ENCODE assay signal across 23 cellular contexts in the genomic region with DNA sequence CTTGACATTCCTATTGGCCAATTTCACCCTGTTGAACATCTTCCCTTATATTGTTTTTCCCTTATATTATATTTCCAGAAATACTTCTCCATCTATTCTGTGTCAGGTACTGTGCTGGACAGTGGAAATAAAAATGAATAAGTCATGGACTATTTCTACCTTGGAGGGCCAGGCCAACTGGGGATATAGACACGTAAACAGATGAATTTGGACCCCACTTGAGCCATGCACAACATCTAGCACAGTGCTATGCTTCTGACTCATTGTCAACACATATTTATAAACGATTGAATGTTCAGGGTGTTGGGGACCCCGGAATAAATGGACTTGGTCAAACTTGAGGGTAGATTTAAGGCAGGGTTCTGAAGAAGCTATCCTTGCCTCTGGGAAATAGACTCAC.
"Had no signal": no experiment of that assay in that cellular context is flagged by ENCODE, and none has a peak within 500 bp of the region (broad histone marks: within the 10 kb centered on the region; RNA-seq: fewer than 3 reads in every experiment).

No MANE protein-coding gene starts in this region.

- H3K4me1 Mint-ChIP-seq: central memory CD8-positive, alpha-beta T cell; memory B cell; naive B cell; stimulated activated naive B cell treated with anti-CD40 and anti-IgM and Interleukin-4, amounts not matched to agents 10 μg/mL and 1 μg/mL and 100 μg/mL, for 72 hours had no signal

- H2AFZ ChIP-seq: parathyroid adenoma had no signal

- H3K79me2 ChIP-seq: parathyroid adenoma had no signal

- H3K36me3 Mint-ChIP-seq: memory B cell; naive B cell; stimulated activated naive B cell treated with anti-CD40 and anti-IgM and Interleukin-4, amounts not matched to agents 10 μg/mL and 1 μg/mL and 100 μg/mL, for 72 hours had no signal

- H3K4me3 Mint-ChIP-seq: central memory CD8-positive, alpha-beta T cell; memory B cell; naive B cell; nephron; stimulated activated naive B cell treated with anti-CD40 and anti-IgM and Interleukin-4, amounts not matched to agents 10 μg/mL and 1 μg/mL and 100 μg/mL, for 72 hours had no signal

- H3K27me3 Mint-ChIP-seq: central memory CD8-positive, alpha-beta T cell; stimulated activated naive B cell treated with anti-CD40 and anti-IgM and Interleukin-4, amounts not matched to agents 10 μg/mL and 1 μg/mL and 100 μg/mL, for 72 hours had no signal

- H3K27ac ChIP-seq: dorsolateral prefrontal cortex, esophagus muscularis mucosa, left lung, lower lobe of right lung, parathyroid adenoma, prostate gland, stomach, tibial artery, upper lobe of right lung had no signal

- H3K27ac Mint-ChIP-seq: memory B cell; nephron; stimulated activated naive B cell treated with anti-CD40 and anti-IgM and Interleukin-4, amounts not matched to agents 10 μg/mL and 1 μg/mL and 100 μg/mL, for 72 hours had no signal

- H3K9me3 Mint-ChIP-seq: central memory CD8-positive, alpha-beta T cell; memory B cell; naive B cell; nephron had no signal

- DNase-seq: cortex of kidney; dorsolateral prefrontal cortex; effector memory CD4-positive, alpha-beta T cell; glutamatergic neuron; islet precursor cell; left lung; lower lobe of right lung; naive B cell; retina; stimulated activated CD4-positive, alpha-beta T cell treated with anti-CD3 and anti-CD28 coated beads, Interleukin-2, amount 100 ng/mL, for 24 hours; stimulated activated CD4-positive, alpha-beta T cell treated with anti-CD3 and anti-CD28 coated beads, Interleukin-4, amount 100 ng/mL, for 4 hours; stimulated activated naive B cell treated with anti-CD40 and anti-IgM and Interleukin-4, amounts not matched to agents 10 μg/mL and 1 μg/mL and 100 μg/mL, for 72 hours; stomach; tibial artery; upper lobe of right lung had no signal

- H3K36me3 ChIP-seq: esophagus muscularis mucosa, gastroesophageal sphincter, left lung, lower lobe of right lung, prostate gland, stomach, tibial artery, upper lobe of right lung had no signal

- ATAC-seq: left lung; lower lobe of right lung; stimulated activated naive B cell treated with anti-CD40 and anti-IgM and Interleukin-4, amounts not matched to agents 10 μg/mL and 1 μg/mL and 100 μg/mL, for 72 hours; upper lobe of right lung had no signal

- H3K4me1 ChIP-seq: gastroesophageal sphincter, left lung, lower lobe of right lung, parathyroid adenoma, prostate gland, upper lobe of right lung had no signal

- H3K4me3 ChIP-seq: dorsolateral prefrontal cortex, esophagus muscularis mucosa, gastroesophageal sphincter, left lung, lower lobe of right lung, prostate gland, skin epidermis, stomach, tibial artery, upper lobe of right lung had no signal

- H3K9me3 ChIP-seq: esophagus muscularis mucosa, gastroesophageal sphincter, left lung, lower lobe of right lung, prostate gland, stomach, tibial artery, upper lobe of right lung had no signal

- H3K27me3 ChIP-seq: dorsolateral prefrontal cortex, esophagus muscularis mucosa, gastroesophageal sphincter, left lung, stomach, tibial artery, upper lobe of right lung had no signal
